ENCODE assay signal across 3 cellular contexts in the genomic region with DNA sequence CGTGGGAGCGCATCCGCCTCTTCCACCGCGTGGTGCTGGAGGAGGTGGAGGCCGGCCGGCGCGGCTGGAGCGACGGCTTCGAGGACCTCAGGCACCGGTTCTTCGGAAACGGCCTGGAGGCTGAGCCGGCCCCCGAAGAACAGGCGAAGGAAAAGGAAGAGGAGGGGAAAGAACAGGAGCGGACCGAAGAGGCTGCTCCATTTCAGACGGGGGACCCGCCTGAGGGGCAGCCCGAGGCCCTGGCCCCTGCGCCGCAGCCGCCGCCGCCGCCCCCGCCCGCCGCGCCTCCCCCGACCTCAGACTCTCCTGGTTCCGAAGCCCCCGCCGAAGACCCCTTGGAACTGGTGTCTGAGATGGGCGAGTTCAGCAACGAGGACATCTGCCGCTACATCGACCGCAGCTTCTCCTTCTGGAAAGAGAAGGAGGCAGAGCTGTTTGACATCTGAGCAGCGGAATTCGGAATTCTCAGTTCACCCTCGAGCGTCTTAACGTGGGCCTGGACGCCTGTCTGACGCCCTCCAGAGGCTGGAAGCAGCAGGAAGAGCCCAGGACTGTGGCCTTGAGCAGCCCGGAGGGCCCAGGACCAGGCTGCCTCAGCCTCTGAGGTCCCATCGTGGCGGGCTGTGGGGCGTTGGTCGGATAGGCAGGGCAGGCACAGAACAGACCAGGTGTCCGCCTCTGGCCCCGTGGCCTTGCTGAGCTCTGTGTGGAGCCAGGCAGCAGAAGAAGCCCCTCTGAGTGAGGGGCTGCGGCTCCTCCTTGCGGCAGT. TPM values are rescaled to one million over a fixed set of nuclear protein-coding genes. Genes with fewer than 3 reads are reported as not detected.
"Had no signal": no experiment of that assay in that cellular context is flagged by ENCODE, and none has a peak within 500 bp of the region (broad histone marks: within the 10 kb centered on the region; RNA-seq: fewer than 3 reads in every experiment).

No MANE protein-coding gene starts in this region.

RNA-seq across cellular contexts. Expression of a gene that starts 31.4 kb away (rescaled TPM):
- total RNA-seq: osteoblast had no signal

RNA-seq across cellular contexts. Expression of a gene that starts 36.2 kb away (rescaled TPM):
- total RNA-seq: activated naive CD8-positive, alpha-beta T cell treated with anti-CD3 and anti-CD28 coated beads for 36 hours; natural killer cell; osteoblast had no signal
